Comparison of ENCODE assay signal across 20 cellular contexts in genomic region chr1:186301448-186301847, GRCh38. TPM values are rescaled to one million over a fixed set of nuclear protein-coding genes. Genes with fewer than 3 reads are reported as not detected.
"Had no signal": no experiment of that assay in that cellular context is flagged by ENCODE, and none has a peak within 500 bp of the region (broad histone marks: within the 10 kb centered on the region; RNA-seq: fewer than 3 reads in every experiment).

No MANE protein-coding gene starts in this region.

- H3K27ac Mint-ChIP-seq: brain; stimulated activated naive CD8-positive, alpha-beta T cell treated with anti-CD3 and anti-CD28 coated beads, Interleukin-15, amount 100 ng/mL, for 72 hours had no signal

- H3K9me3 Mint-ChIP-seq: brain; central memory CD8-positive, alpha-beta T cell; neural crest cell had no signal

- H3K27me3 Mint-ChIP-seq: brain; central memory CD8-positive, alpha-beta T cell; stimulated activated naive CD8-positive, alpha-beta T cell treated with anti-CD3 and anti-CD28 coated beads, Interleukin-15, amount 100 ng/mL, for 72 hours had no signal

- H3K9me3 ChIP-seq: gastroesophageal sphincter, left ventricle myocardium inferior, spleen, testis, upper lobe of right lung had no signal

- FAIRE-seq: kidney had no signal

- H3K36me3 ChIP-seq: gastroesophageal sphincter, left ventricle myocardium inferior, spleen, upper lobe of right lung had no signal

- H3K27ac ChIP-seq: epithelial cell of prostate, gastroesophageal sphincter, left ventricle myocardium inferior, spleen, testis, upper lobe of right lung had no signal

- H3K4me3 Mint-ChIP-seq: brain; central memory CD8-positive, alpha-beta T cell; neural crest cell; stimulated activated naive CD8-positive, alpha-beta T cell treated with anti-CD3 and anti-CD28 coated beads, Interleukin-15, amount 100 ng/mL, for 72 hours had no signal

- H3K4me1 ChIP-seq: testis, upper lobe of right lung had no signal

- ATAC-seq: gastroesophageal sphincter; sciatic nerve; stimulated activated naive CD8-positive, alpha-beta T cell treated with anti-CD3 and anti-CD28 coated beads, Interleukin-15, amount 100 ng/mL, for 72 hours; upper lobe of right lung had no signal

- H3K4me3 ChIP-seq: gastroesophageal sphincter, left ventricle myocardium inferior, spleen, testis, upper lobe of right lung had no signal

- H3K27me3 ChIP-seq: gastroesophageal sphincter, spleen, testis, upper lobe of right lung had no signal

- DNase-seq: activated CD8-positive, alpha-beta memory T cell treated with anti-CD3 and anti-CD28 coated beads, Interleukin-2, amount 50 U/mL, for 4 hours; amygdala; cortex of kidney; effector memory CD4-positive, alpha-beta T cell; kidney; left ventricle myocardium inferior; mesendoderm; SIG-M5; spleen; stimulated activated naive CD8-positive, alpha-beta T cell treated with anti-CD3 and anti-CD28 coated beads, Interleukin-15, amount 100 ng/mL, for 72 hours; T-helper 9 cell; testis; upper lobe of right lung had no signal

- H3K36me3 Mint-ChIP-seq: brain had no signal

- H3K4me1 Mint-ChIP-seq: brain, neural crest cell had no signal

RNA-seq across cellular contexts. Expression of gene PRG4, which starts 5.4 kb away (rescaled TPM):
- total RNA-seq: neural crest cell, pulmonary artery endothelial cell had no signal
